Comparison of ENCODE assay signal across 1 cellular context in genomic region chr2:108348816-108349570, GRCh38.
A peak's percentile ranks its signal among the peaks of the same experiment; 100 is the strongest.
TF ChIP-seq lines count a peak whose summit lies in the region.

No MANE protein-coding gene starts in this region.

TF ChIP-seq in K562, 482 proteins besides CTCF, POLR2A, EP300 and RAD21:
- no peak for TF ChIP-seq CHD7 (IDR thresholded peaks at IDR 0.05; ENCODE audit: low read depth, low read length)
- 0 out of 2 replicates have a peak, but pooled peaks have one; percentile 19 for TF ChIP-seq HDAC2 (IDR thresholded peaks at IDR 0.05)
- peak; percentile 2 for TF ChIP-seq NFYB (IDR thresholded peaks at IDR 0.05; ENCODE audit: extremely low read depth, insufficient read length)
- TF ChIP-seq NFE2 (IDR thresholded peaks at IDR 0.05; ENCODE audit: low read depth): peak; percentile 89
- TF ChIP-seq MAFG (tag; conservative IDR thresholded peaks at IDR 0.05): peak; percentile 89
- TF ChIP-seq KDM1A (IDR thresholded peaks at IDR 0.05): peak; percentile 85 to 88
- TF ChIP-seq C11orf30 (IDR thresholded peaks at IDR 0.05; ENCODE audit: low read depth): peak; percentile 82
- 0 out of 4 replicates have a peak, but pooled peaks of 1 of the 2 experiments have one; percentile 32 for TF ChIP-seq HDAC1 (IDR thresholded peaks at IDR 0.05)
- peak; percentile 58; the same call in 1 of the 2 replicates for TF ChIP-seq NFE2L1 (tag; IDR thresholded peaks at IDR 0.05; ENCODE audit: borderline replicate concordance, low read depth)
- no peak for TF ChIP-seq SAP30 (IDR thresholded peaks at IDR 0.05; ENCODE audit: borderline replicate concordance, insufficient read depth, low read depth, low read length, poor library complexity, severe bottlenecking)
- no peak for TF ChIP-seq KDM2B (CRISPR knock-in tag; IDR thresholded peaks at IDR 0.05)
- TF ChIP-seq MEIS2 (IDR thresholded peaks at IDR 0.05; ENCODE audit: partially characterized antibody): peak; percentile 22
- no peak for TF ChIP-seq POLR2AphosphoS5 (IDR thresholded peaks at IDR 0.05; ENCODE audit: control insufficient read depth, insufficient read depth, low read depth, low read length)
- TF ChIP-seq PBX2 (CRISPR knock-in tag; IDR thresholded peaks at IDR 0.05; ENCODE audit: low read depth): no peak
- TF ChIP-seq PBX2 (tag; conservative IDR thresholded peaks at IDR 0.05; ENCODE audit: low read depth): 0 out of 2 replicates have a peak, but pooled peaks have one; percentile 6
- TF ChIP-seq MAFK (IDR thresholded peaks at IDR 0.05; ENCODE audit: low read length): peak; percentile 63
- TF ChIP-seq NELFE (IDR thresholded peaks at IDR 0.05; ENCODE audit: insufficient read depth, insufficient read length): no peak
- TF ChIP-seq TBP (optimal IDR thresholded peaks at IDR 0.05; ENCODE audit: low read depth, low read length): no peak
- TF ChIP-seq CTBP1 (IDR thresholded peaks at IDR 0.05; ENCODE audit: borderline replicate concordance): peak; percentile 89
- TF ChIP-seq ZNF316 (IDR thresholded peaks at IDR 0.05): peak; percentile 83
- TF ChIP-seq MAFF (IDR thresholded peaks at IDR 0.05; ENCODE audit: low read length): peak; percentile 65
TF ChIP-seq in K562: peak in this region for 14.
